In the genomic region with DNA sequence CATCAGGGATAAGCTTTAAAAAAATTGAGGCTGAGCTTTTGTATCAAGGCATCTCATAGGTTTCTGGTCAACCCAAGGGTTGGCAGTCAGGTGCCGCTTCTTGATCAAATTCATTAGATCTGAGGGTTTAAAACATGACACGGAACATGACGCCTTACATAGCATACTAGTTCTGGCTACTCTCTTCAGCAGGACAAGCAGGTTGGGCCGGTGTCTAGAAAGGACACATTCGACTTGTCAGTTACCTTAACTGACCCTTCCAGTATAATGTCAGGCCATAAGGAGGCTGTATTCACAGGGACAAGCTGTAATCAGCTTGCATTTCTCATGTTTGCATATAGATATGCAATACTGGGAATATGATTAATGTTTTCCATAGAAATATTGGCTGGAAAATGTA, we compare ENCODE assay signal across 16 cellular contexts.
DNase-seq lines count a peak whose midpoint lies in the region; ATAC-seq and TF ChIP-seq lines count a peak whose summit lies in the region.
"Had no signal": no experiment of that assay in that cellular context is flagged by ENCODE, and none has a peak within 500 bp of the region (broad histone marks: within the 10 kb centered on the region; RNA-seq: fewer than 3 reads in every experiment).

No MANE protein-coding gene starts in this region.

- no peaks in the 10 kb centered on the region for H3K27me3 ChIP-seq in prostate gland (replicated peaks; ENCODE audit: insufficient read depth)
- H3K27me3 ChIP-seq: BLaER1 treated with 17β-estradiol and CSF1 and Interleukin-3, amounts not matched to agents 10 nM and 100 nM had no signal

- 83% methylated on average over 5 of the region's 5 CpGs for WGBS in prostate gland

- no peaks in the 10 kb centered on the region for H3K4me1 ChIP-seq in prostate gland (replicated peaks)
- H3K4me1 ChIP-seq: A549; BLaER1 treated with 17β-estradiol and CSF1 and Interleukin-3, amounts not matched to agents 10 nM and 100 nM; Caco-2 had no signal

- H3K9me3 ChIP-seq in prostate gland, result no peaks in the 10 kb centered on the region
- H3K9me3 ChIP-seq: A549; BLaER1 treated with 17β-estradiol and CSF1 and Interleukin-3, amounts not matched to agents 10 nM and 100 nM; Caco-2 had no signal

- intact Hi-C loops in prostate gland (cut with DNase I), result no loop called here

- DNase-seq in NCI-H82 (lab: John Stamatoyannopoulos, UW), result peak; percentile 12
- no peak for DNase-seq in NCI-H82 treated with DMSO at 0.1 percent for 48 hours (lab: John Stamatoyannopoulos, UW; ENCODE audit: unreplicated experiment)
- peak; percentile 6 for DNase-seq in prostate gland (ENCODE audit: low spot score)
- DNase-seq: AML-193; Caco-2; Calu3; CD4-positive, alpha-beta T cell; CD8-positive, alpha-beta T cell; DMS79 treated with DMSO at 0.1 percent for 48 hours; GF-D8 had no signal

- H3K36me3 ChIP-seq in prostate gland, result no peaks in the 10 kb centered on the region
- H3K36me3 ChIP-seq: BLaER1 treated with 17β-estradiol and CSF1 and Interleukin-3, amounts not matched to agents 10 nM and 100 nM had no signal

- no peak overlapping the region for H3K27ac ChIP-seq in prostate gland
- H3K27ac ChIP-seq: 22Rv1; A549; BLaER1 treated with 17β-estradiol and CSF1 and Interleukin-3, amounts not matched to agents 10 nM and 100 nM; C4-2B had no signal

- TF ChIP-seq CTCF in prostate gland (IDR thresholded peaks at IDR 0.05), result no peak

- ATAC-seq in GM18517 (IDR thresholded peaks at IDR 0.05; ENCODE audit: unreplicated experiment) (no peak), GM19395 (IDR thresholded peaks at IDR 0.05; ENCODE audit: unreplicated experiment) (no peak)
- ATAC-seq: A549; CD8-positive, alpha-beta T cell had no signal

- no peak overlapping the region for H3K4me3 ChIP-seq in prostate gland
- H3K4me3 ChIP-seq: A549; BLaER1 treated with 17β-estradiol and CSF1 and Interleukin-3, amounts not matched to agents 10 nM and 100 nM had no signal

- no peak for TF ChIP-seq POLR2A in prostate gland (IDR thresholded peaks at IDR 0.05)
